16 cellular contexts compared by ENCODE assay signal in the genomic region with DNA sequence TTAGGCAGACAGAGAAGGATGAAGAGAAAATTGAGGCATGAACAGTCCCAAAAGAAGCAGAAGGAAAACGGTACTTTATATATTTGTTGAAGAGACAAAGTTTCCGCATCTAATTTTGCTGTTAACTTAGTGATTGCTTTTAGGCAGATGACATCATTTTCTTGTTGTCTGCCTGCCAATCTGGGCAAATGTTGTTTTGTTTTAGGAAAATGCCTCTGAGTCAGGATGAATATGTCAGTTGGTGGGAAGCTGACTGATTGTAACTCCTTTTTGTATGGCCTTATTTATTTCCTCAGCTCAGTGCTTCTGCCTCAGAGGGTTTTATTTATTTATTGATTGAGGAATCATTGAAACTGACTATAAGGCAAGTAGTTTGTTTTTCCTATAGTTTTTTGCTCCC. TPM values are rescaled to one million over a fixed set of nuclear protein-coding genes. Genes with fewer than 3 reads are reported as not detected.
A peak's percentile ranks its signal among the peaks of the same experiment; 100 is the strongest.
DNase-seq lines count a peak whose midpoint lies in the region; ATAC-seq and TF ChIP-seq lines count a peak whose summit lies in the region.
"Had no signal": no experiment of that assay in that cellular context is flagged by ENCODE, and none has a peak within 500 bp of the region (broad histone marks: within the 10 kb centered on the region; RNA-seq: fewer than 3 reads in every experiment).

No MANE protein-coding gene starts in this region.

- TF ChIP-seq CTCF in AG04450 (IDR thresholded peaks at IDR 0.05; ENCODE audit: low read depth, low read length) (no peak), brain microvascular endothelial cell (IDR thresholded peaks at IDR 0.05; ENCODE audit: low read depth, low read length, missing control alignments) (no peak), WERI-Rb-1 (IDR thresholded peaks at IDR 0.05; ENCODE audit: low read depth, low read length) (no peak)

- POLR2A ChIA-PET in AG04450 (lab: Yijun Ruan, JAX): no interaction called here
- POLR2A ChIA-PET in CD8-positive, alpha-beta memory T cell (lab: Charles Lee): no interaction called here

- CTCF ChIA-PET in AG04450 (lab: Charles Lee): interaction anchor here (1.2 kb wide), 1 partner anchor 263 kb away, joined by 3 read pairs; no protein-coding TSS in a partner anchor
- CTCF ChIA-PET in CD8-positive, alpha-beta memory T cell (lab: Charles Lee): no interaction called here

- H3K4me3 Mint-ChIP-seq in CD8-positive, alpha-beta memory T cell: no peak overlapping the region
- H3K4me3 Mint-ChIP-seq: activated T-helper 1 cell treated with anti-CD3 and anti-CD28 coated beads, Interleukin-12 subunit alpha, Interleukin-12 subunit beta, Interleukin-2, Interleukin-4 antibody, amounts not matched to agents 30 ng/mL and 10 ng/mL and 1 ng/mL, durations not matched to agents 14 hours and 24 hours and 36 hours had no signal

- H3K4me3 ChIP-seq in AG04450 (ENCODE audit: low read depth, low read length) (no peak overlapping the region), brain microvascular endothelial cell (ENCODE audit: low read depth, low read length) (no peak overlapping the region), WERI-Rb-1 (ENCODE audit: low read depth, low read length) (no peak overlapping the region)
- no peak overlapping the region for H3K4me3 ChIP-seq in CD8-positive, alpha-beta memory T cell (ENCODE audit: low read length)
- H3K4me3 ChIP-seq: BLaER1 treated with 17β-estradiol and CSF1 and Interleukin-3, amounts not matched to agents 10 nM and 100 nM; right atrium auricular region; SJCRH30 had no signal

- H3K36me3 ChIP-seq in brain microvascular endothelial cell (replicated peaks) (no peaks in the 10 kb centered on the region), WERI-Rb-1 (no peaks in the 10 kb centered on the region)
- H3K36me3 ChIP-seq in CD8-positive, alpha-beta memory T cell (ENCODE audit: insufficient read depth, low read length): no peaks in the 10 kb centered on the region
- H3K36me3 ChIP-seq: BLaER1 treated with 17β-estradiol and CSF1 and Interleukin-3, amounts not matched to agents 10 nM and 100 nM; right atrium auricular region; SJCRH30 had no signal

- no peak for ATAC-seq in HG03354 (IDR thresholded peaks at IDR 0.05; ENCODE audit: poor library complexity, severe bottlenecking, unreplicated experiment)
- ATAC-seq: activated CD4-positive, CD25-positive, alpha-beta regulatory T cell treated with anti-CD3 and anti-CD28 coated beads, Interleukin-2, amount 50 U/mL, for 24 hours had no signal

- no peaks in the 10 kb centered on the region for H3K4me1 Mint-ChIP-seq in CD8-positive, alpha-beta memory T cell

- peaks cover 3 to 27% of the 10 kb centered on the region in 2 donors for H3K27me3 Mint-ChIP-seq in CD8-positive, alpha-beta memory T cell

- H3K27me3 ChIP-seq in AG04450 (ENCODE audit: control insufficient read depth, insufficient read depth, low read length) (no peaks in the 10 kb centered on the region), brain microvascular endothelial cell (replicated peaks) (no peaks in the 10 kb centered on the region), WERI-Rb-1 (ENCODE audit: insufficient read depth, low read depth, severe bottlenecking) (no peaks in the 10 kb centered on the region)
- no peaks in the 10 kb centered on the region for H3K27me3 ChIP-seq in CD8-positive, alpha-beta memory T cell (ENCODE audit: insufficient read depth, low read length, poor library complexity, severe bottlenecking)
- H3K27me3 ChIP-seq: BLaER1 treated with 17β-estradiol and CSF1 and Interleukin-3, amounts not matched to agents 10 nM and 100 nM; right atrium auricular region; SJCRH30 had no signal

- DNase-seq in AG04450 (ENCODE audit: low read depth, low spot score): peak; percentile 61
- peak; percentile 86 for DNase-seq in HT1080 (ENCODE audit: low read depth)
- DNase-seq in brain microvascular endothelial cell: peak; percentile 82
- peak; percentile 22 for DNase-seq in hepatic stellate cell (ENCODE audit: low spot score)
- no peak for DNase-seq in WERI-Rb-1
- no peak for DNase-seq in CD8-positive, alpha-beta memory T cell
- DNase-seq in stimulated activated CD4-positive, alpha-beta T cell treated with anti-CD3 and anti-CD28 coated beads, Interleukin-12 subunit alpha, Interleukin-12 subunit beta, amount 100 ng/mL, for 4 hours: no peak
- DNase-seq: H7, Kasumi-1, NCI-H510A, SJCRH30 had no signal

- H3K36me3 Mint-ChIP-seq in CD8-positive, alpha-beta memory T cell: no peaks in the 10 kb centered on the region

- in situ Hi-C loops in brain microvascular endothelial cell (cut with HindIII; ENCODE audit: low pct_ligation_motif_present, low sequenced_read_pairs): no loop called here

- H3K9me3 Mint-ChIP-seq in CD8-positive, alpha-beta memory T cell: no peaks in the 10 kb centered on the region
- H3K9me3 Mint-ChIP-seq: activated T-helper 1 cell treated with anti-CD3 and anti-CD28 coated beads, Interleukin-12 subunit alpha, Interleukin-12 subunit beta, Interleukin-2, Interleukin-4 antibody, amounts not matched to agents 30 ng/mL and 10 ng/mL and 1 ng/mL, durations not matched to agents 14 hours and 24 hours and 36 hours had no signal

- H3K9me3 ChIP-seq in AG04450 (ENCODE audit: control insufficient read depth, insufficient read depth, low read length) (peaks cover 4% of the 10 kb centered on the region; the same call in 1 of the 2 replicates), WERI-Rb-1 (ENCODE audit: severe bottlenecking) (peaks cover 8% of the 10 kb centered on the region)
- no peaks in the 10 kb centered on the region for H3K9me3 ChIP-seq in CD8-positive, alpha-beta memory T cell (ENCODE audit: low read length)
- H3K9me3 ChIP-seq: right atrium auricular region had no signal

- no peaks in the 10 kb centered on the region for H3K4me1 ChIP-seq in CD8-positive, alpha-beta memory T cell (ENCODE audit: insufficient read depth, low read length)
- H3K4me1 ChIP-seq: BLaER1 treated with 17β-estradiol and CSF1 and Interleukin-3, amounts not matched to agents 10 nM and 100 nM; right atrium auricular region; SJCRH30 had no signal

- H3K27ac ChIP-seq in AG04450 (ENCODE audit: low read depth, low read length): no peak overlapping the region
- peak overlapping the region; percentile 63 for H3K27ac ChIP-seq in brain microvascular endothelial cell
- no peak overlapping the region for H3K27ac ChIP-seq in WERI-Rb-1
- no peak overlapping the region for H3K27ac ChIP-seq in CD8-positive, alpha-beta memory T cell (ENCODE audit: low read depth, low read length)
- H3K27ac ChIP-seq: BLaER1 treated with 17β-estradiol and CSF1 and Interleukin-3, amounts not matched to agents 10 nM and 100 nM; SJCRH30 had no signal

- H3K27ac Mint-ChIP-seq in CD8-positive, alpha-beta memory T cell: no peak overlapping the region
- H3K27ac Mint-ChIP-seq: activated T-helper 1 cell treated with anti-CD3 and anti-CD28 coated beads, Interleukin-12 subunit alpha, Interleukin-12 subunit beta, Interleukin-2, Interleukin-4 antibody, amounts not matched to agents 30 ng/mL and 10 ng/mL and 1 ng/mL, durations not matched to agents 14 hours and 24 hours and 36 hours had no signal

RNA-seq across cellular contexts. Expression of a gene that starts 52.6 kb away (rescaled TPM):
- 22.0 and 26.1 TPM in 2 replicates for polyA plus RNA-seq in AG04450 (2011; rRNA removed)
- 28.8 and 33.0 TPM in 2 replicates for polyA minus RNA-seq in AG04450 (2011; rRNA and poly(A)+ RNA removed)
- total RNA-seq in HT1080 (2014; rRNA removed; shearing (Covaris generic)): 0.03 TPM in 1 of 2 replicates, not detected in the other
- 0.03 TPM in 1 of 2 replicates, not detected in the other for polyA plus RNA-seq in HT1080 (2015; cell fraction: cytosol; rRNA removed)
- polyA plus RNA-seq in HT1080 (2015; cell fraction: nucleus; rRNA removed): 0.03 and 0.05 TPM in 2 replicates
- total RNA-seq in CD8-positive, alpha-beta memory T cell: not detected
- polyA plus RNA-seq in CD8-positive, alpha-beta memory T cell: not detected
- total RNA-seq: activated T-helper 1 cell treated with anti-CD3 and anti-CD28 coated beads, Interleukin-12 subunit alpha, Interleukin-12 subunit beta, Interleukin-2, Interleukin-4 antibody, amounts not matched to agents 30 ng/mL and 10 ng/mL and 1 ng/mL, durations not matched to agents 14 hours and 24 hours and 36 hours had no signal

Comparison
In these comparisons a context has a peak if more than half of its experiments do, and no peak if none do; other contexts are left out.
1. DNase-seq: peak in AG04450 (single experiment), HT1080 (single experiment), brain microvascular endothelial cell (single experiment) and hepatic stellate cell (single experiment); none in WERI-Rb-1 (single experiment), CD8-positive, alpha-beta memory T cell (0 of 5) and stimulated activated CD4-positive, alpha-beta T cell treated with anti-CD3 and anti-CD28 coated beads, Interleukin-12 subunit alpha, Interleukin-12 subunit beta, amount 100 ng/mL, for 4 hours (single experiment).